9 cellular contexts compared by ENCODE assay signal in the genomic region with DNA sequence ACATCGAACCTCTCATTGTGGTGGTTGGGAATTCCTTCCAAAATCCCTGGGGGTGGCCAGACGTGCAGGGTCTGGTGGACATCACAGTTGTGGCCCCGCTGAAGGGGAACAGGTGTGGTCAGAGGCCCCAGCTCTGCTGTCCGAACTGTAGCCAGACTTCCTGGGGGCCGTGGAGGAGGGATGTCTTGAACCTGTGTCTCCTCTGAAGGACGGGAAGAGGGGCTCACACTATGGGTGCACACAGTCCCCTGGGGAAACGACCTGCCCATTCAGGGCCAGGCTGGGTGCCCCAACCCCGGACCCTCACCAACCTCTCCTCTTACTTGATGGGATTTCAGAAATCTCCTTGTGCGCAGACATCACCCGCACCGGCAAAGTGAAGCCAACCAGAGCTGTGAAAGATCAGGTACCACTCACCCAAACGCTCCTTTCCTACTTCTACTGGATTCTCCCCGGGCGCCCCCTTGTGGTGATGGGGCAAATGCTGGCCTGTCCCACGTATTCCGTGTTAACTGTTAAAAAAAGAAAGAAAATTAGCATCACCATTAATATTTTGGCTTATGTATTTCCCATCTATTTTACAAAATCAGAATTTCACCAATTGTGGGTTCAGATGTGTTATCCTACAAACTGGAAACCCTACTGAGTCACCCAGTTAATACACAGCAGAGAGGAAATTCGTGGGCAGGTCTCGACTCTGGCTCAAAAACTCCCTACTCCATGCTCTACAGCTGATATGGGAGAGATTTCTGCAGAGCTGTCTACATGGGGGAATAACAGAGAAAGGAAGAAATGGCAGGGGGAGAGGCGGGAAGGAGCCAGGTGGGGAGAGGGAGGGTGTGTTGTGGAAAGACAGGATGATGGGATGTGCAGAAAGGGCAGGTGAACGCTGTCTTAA. TPM values are rescaled to one million over a fixed set of nuclear protein-coding genes. Genes with fewer than 3 reads are reported as not detected.
DNase-seq lines count a peak whose midpoint lies in the region; ATAC-seq and TF ChIP-seq lines count a peak whose summit lies in the region.
"Had no signal": no experiment of that assay in that cellular context is flagged by ENCODE, and none has a peak within 500 bp of the region (broad histone marks: within the 10 kb centered on the region; RNA-seq: fewer than 3 reads in every experiment).

No MANE protein-coding gene starts in this region.

- DNase-seq in D341Med (ENCODE audit: low spot score), result peak; percentile 70
- DNase-seq in RPMI8226, result peak; percentile 86
- DNase-seq in activated effector memory CD4-positive, alpha-beta T cell treated with Interleukin-2 at 50 U/mL for 16 hours, result peak; percentile 12
- peak; percentile 75 for DNase-seq in glomerular visceral epithelial cell (ENCODE audit: extremely low spot score)
- peak in 9 of 10 donors; percentile 18 to 89 (median 67) for DNase-seq in posterior cingulate gyrus
- DNase-seq in vagina (ENCODE audit: extremely low spot score in 2 of 2), result no peak

- TF ChIP-seq POLR2A in vagina (IDR thresholded peaks at IDR 0.05), result no peak

- peak in 2 of 3 experiments; percentile 7 to 39 for TF ChIP-seq CTCF in vagina (IDR thresholded peaks at IDR 0.05)

- H3K27me3 ChIP-seq in vagina, result no peaks in the 10 kb centered on the region

- H3K4me1 ChIP-seq in vagina, result no peaks in the 10 kb centered on the region

- H3K4me3 ChIP-seq in vagina, result no peak overlapping the region

- no peaks in the 10 kb centered on the region for H3K9me3 ChIP-seq in vagina

- no peaks in the 10 kb centered on the region for H3K36me3 ChIP-seq in vagina

- intact Hi-C loops in posterior cingulate gyrus (cut with DNase I), result loop anchor here (2.0 to 10.0 kb wide), 2 partner anchors 211 to 271 kb away; no protein-coding TSS in a partner anchor
- intact Hi-C loops in vagina (cut with DNase I), result no loop called here

- H3K27ac ChIP-seq in vagina, result no peak overlapping the region

- TF ChIP-seq RAD21 in Ishikawa (IDR thresholded peaks at IDR 0.05; ENCODE audit: low read depth), result peak; percentile 80

- ATAC-seq in GM18907 (IDR thresholded peaks at IDR 0.05; ENCODE audit: unreplicated experiment), result no peak

- no peak for TF ChIP-seq EP300 in Ishikawa (IDR thresholded peaks at IDR 0.05; ENCODE audit: borderline replicate concordance)

TF ChIP-seq in Ishikawa, 13 proteins besides CTCF, POLR2A, EP300 and RAD21:
- TF ChIP-seq EGR1 (IDR thresholded peaks at IDR 0.05) (no peak), FOXM1 (IDR thresholded peaks at IDR 0.05; ENCODE audit: borderline replicate concordance, low read depth) (no peak), TCF12 (IDR thresholded peaks at IDR 0.05; ENCODE audit: low read depth) (no peak), YY1 (IDR thresholded peaks at IDR 0.05; ENCODE audit: low read depth) (no peak), CEBPB (IDR thresholded peaks at IDR 0.05) (no peak), ZBTB7A (IDR thresholded peaks at IDR 0.05; ENCODE audit: low read depth) (no peak), NFIC (IDR thresholded peaks at IDR 0.05) (no peak)
TF ChIP-seq in Ishikawa: peak in this region for 0.

RNA-seq across cellular contexts. Expression of a gene that starts 28.1 kb away (rescaled TPM):
- 0.74 TPM for total RNA-seq in vagina

RNA-seq across cellular contexts. Expression of a gene that starts 35.9 kb away (rescaled TPM):
- total RNA-seq in vagina, result not detected
- total RNA-seq: T-helper 1 cell treated with Interleukin-12 subunit alpha and Interleukin-12 subunit beta and Interleukin-4 antibody, amounts not matched to agents 30 ng/mL and 1 ng/mL, for 36 hours had no signal

Comparison
In these comparisons a context has a peak if more than half of its experiments do, and no peak if none do; other contexts are left out.
1. DNase-seq: peak in D341Med (single experiment), RPMI8226 (single experiment), activated effector memory CD4-positive, alpha-beta T cell treated with Interleukin-2 at 50 U/mL for 16 hours (single experiment), glomerular visceral epithelial cell (single experiment) and posterior cingulate gyrus (9 of 10); none in vagina (0 of 2).